19 cellular contexts compared by ENCODE assay signal in genomic region chr3:169591159-169591951, GRCh38.
DNase-seq lines count a peak whose midpoint lies in the region; ATAC-seq and TF ChIP-seq lines count a peak whose summit lies in the region.
"Had no signal": no experiment of that assay in that cellular context is flagged by ENCODE, and none has a peak within 500 bp of the region (broad histone marks: within the 10 kb centered on the region; RNA-seq: fewer than 3 reads in every experiment).

No MANE protein-coding gene starts in this region.

- H3K4me2 ChIP-seq in smooth muscle cell: peak overlapping the region; percentile 71

- no peaks in the 10 kb centered on the region for H3K36me3 ChIP-seq in smooth muscle cell (ENCODE audit: low read depth)
- H3K36me3 ChIP-seq in sigmoid colon: no peaks in the 10 kb centered on the region
- H3K36me3 ChIP-seq: Peyer's patch, prostate gland, WERI-Rb-1 had no signal

- peaks cover 17% of the 10 kb centered on the region for H3K27me3 Mint-ChIP-seq in type B pancreatic cell

- peak; percentile 56 for ATAC-seq in HG03025 (IDR thresholded peaks at IDR 0.05; ENCODE audit: low FRiP score, unreplicated experiment)
- ATAC-seq: activated CD8-positive, alpha-beta T cell treated with anti-CD3 and anti-CD28 coated beads for 36 hours had no signal

- H3K27ac ChIP-seq in smooth muscle cell (ENCODE audit: low read depth) (peak overlapping the region; percentile 77), sigmoid colon (no peak overlapping the region)
- H3K27ac ChIP-seq: C4-2B, GM23248, prostate gland, WERI-Rb-1 had no signal

- TF ChIP-seq CTCF in smooth muscle cell (IDR thresholded peaks at IDR 0.05; ENCODE audit: borderline replicate concordance, insufficient read depth, poor library complexity, severe bottlenecking): no peak
- no peak for TF ChIP-seq CTCF in sigmoid colon (IDR thresholded peaks at IDR 0.05)
- TF ChIP-seq CTCF in type B pancreatic cell (conservative IDR thresholded peaks at IDR 0.05): no peak

- H3K4me3 ChIP-seq in smooth muscle cell: peak overlapping the region; percentile 6
- no peak overlapping the region for H3K4me3 ChIP-seq in sigmoid colon
- H3K4me3 ChIP-seq: GM23248, prostate gland had no signal

- intact Hi-C loops in sigmoid colon (cut with DNase I): no loop called here

- no peak for TF ChIP-seq EP300 in sigmoid colon (IDR thresholded peaks at IDR 0.05)

- H3K4me3 Mint-ChIP-seq in type B pancreatic cell: no peak overlapping the region
- H3K4me3 Mint-ChIP-seq: activated CD8-positive, alpha-beta T cell treated with anti-CD3 and anti-CD28 coated beads for 36 hours had no signal

- H3F3A ChIP-seq in smooth muscle cell (ENCODE audit: low read depth): peaks cover 10% of the 10 kb centered on the region

- H3K9me3 ChIP-seq in smooth muscle cell (replicated peaks; ENCODE audit: low read depth) (no peaks in the 10 kb centered on the region), sigmoid colon (no peaks in the 10 kb centered on the region)
- H3K9me3 ChIP-seq: Peyer's patch, prostate gland had no signal

- peak overlapping the region; percentile 56 for H2AFZ ChIP-seq in smooth muscle cell (ENCODE audit: low read depth)
- H2AFZ ChIP-seq: GM23248 had no signal

- H4K20me1 ChIP-seq in smooth muscle cell (ENCODE audit: low read depth): no peaks in the 10 kb centered on the region

- no peaks in the 10 kb centered on the region for H3K4me1 ChIP-seq in smooth muscle cell (ENCODE audit: low read depth)
- H3K4me1 ChIP-seq in sigmoid colon: no peaks in the 10 kb centered on the region
- H3K4me1 ChIP-seq: Peyer's patch, prostate gland had no signal

- H3K9ac ChIP-seq in smooth muscle cell (ENCODE audit: low read depth): peak overlapping the region; percentile 24
- H3K9ac ChIP-seq: GM23248 had no signal

- no peak overlapping the region for H3K27ac Mint-ChIP-seq in type B pancreatic cell
- H3K27ac Mint-ChIP-seq: activated CD8-positive, alpha-beta T cell treated with anti-CD3 and anti-CD28 coated beads for 36 hours had no signal

- 57% methylated on average over 8 of the region's 8 CpGs for WGBS in smooth muscle cell (ENCODE audit: low lambda C conversion rate)
- WGBS in sigmoid colon, 2 donors: 19 to 65% methylated on average over 8 of the region's 8 CpGs

- H3K27me3 ChIP-seq in smooth muscle cell (ENCODE audit: low read depth) (no peaks in the 10 kb centered on the region), sigmoid colon (no peaks in the 10 kb centered on the region)
- H3K27me3 ChIP-seq: Peyer's patch had no signal

- peaks cover 10% of the 10 kb centered on the region for H3K4me1 Mint-ChIP-seq in type B pancreatic cell (ENCODE audit: unreplicated experiment)

- peak; percentile 14 for DNase-seq in NCI-H2029 (lab: John Stamatoyannopoulos, UW)
- DNase-seq in NCI-H2029 treated with DMSO at 0.1 percent for 48 hours (lab: John Stamatoyannopoulos, UW): no peak
- DNase-seq in dermis blood vessel endothelial cell: peak; percentile 25
- no peak for DNase-seq in smooth muscle cell (lab: John Stamatoyannopoulos, UW; ENCODE audit: unreplicated experiment)
- DNase-seq in sigmoid colon: no peak
- no peak for DNase-seq in activated T-cell treated with anti-CD3 and anti-CD28 coated beads for 4 hours
- DNase-seq in type B pancreatic cell (ENCODE audit: extremely low spot score, unreplicated experiment): no peak
- DNase-seq: 8988T; activated CD8-positive, alpha-beta T cell treated with anti-CD3 and anti-CD28 coated beads for 36 hours; GM23248; head of caudate nucleus; kidney glomerular epithelial cell; NCI-H510A treated with DMSO at 0.1 percent for 48 hours; substantia nigra; WERI-Rb-1 had no signal

- H3K36me3 Mint-ChIP-seq in type B pancreatic cell: no peaks in the 10 kb centered on the region

- H3K79me2 ChIP-seq in smooth muscle cell (ENCODE audit: low read depth): no peaks in the 10 kb centered on the region

- H3K9me3 Mint-ChIP-seq in type B pancreatic cell: no peaks in the 10 kb centered on the region
- H3K9me3 Mint-ChIP-seq: activated CD8-positive, alpha-beta T cell treated with anti-CD3 and anti-CD28 coated beads for 36 hours had no signal

- TF ChIP-seq POLR2A in sigmoid colon (IDR thresholded peaks at IDR 0.05): no peak

Comparison
In these comparisons a context has a peak if more than half of its experiments do, and no peak if none do; other contexts are left out.
1. DNase-seq: peak in NCI-H2029 (single experiment) and dermis blood vessel endothelial cell (single experiment); none in NCI-H2029 treated with DMSO at 0.1 percent for 48 hours (single experiment), smooth muscle cell (single experiment), sigmoid colon (single experiment), activated T-cell treated with anti-CD3 and anti-CD28 coated beads for 4 hours (single experiment) and type B pancreatic cell (single experiment).